Comparison of ENCODE assay signal across 12 cellular contexts in genomic region chr12:51322452-51322851, GRCh38. TPM values are rescaled to one million over a fixed set of nuclear protein-coding genes. Genes with fewer than 3 reads are reported as not detected.
DNase-seq lines count a peak whose midpoint lies in the region; ATAC-seq and TF ChIP-seq lines count a peak whose summit lies in the region.
"Had no signal": no experiment of that assay in that cellular context is flagged by ENCODE, and none has a peak within 500 bp of the region (broad histone marks: within the 10 kb centered on the region; RNA-seq: fewer than 3 reads in every experiment).

No MANE protein-coding gene starts in this region.

- no peaks in the 10 kb centered on the region for H3K27me3 Mint-ChIP-seq in activated CD8-positive, alpha-beta T cell treated with anti-CD3 and anti-CD28 coated beads, Interleukin-2, amount 10 ng/mL, durations not matched to agents 7 days and 5 days (ENCODE audit: low read depth)

- no peaks in the 10 kb centered on the region for H3K9me3 ChIP-seq in mononuclear cell (ENCODE audit: low read depth, low read length)
- no peaks in the 10 kb centered on the region for H3K9me3 ChIP-seq in upper lobe of left lung
- no peaks in the 10 kb centered on the region for H3K9me3 ChIP-seq in SJCRH30 (replicated peaks)
- H3K9me3 ChIP-seq: breast epithelium had no signal

- H3K36me3 ChIP-seq in upper lobe of left lung (no peaks in the 10 kb centered on the region), SJCRH30 (no peaks in the 10 kb centered on the region)
- H3K36me3 ChIP-seq: breast epithelium had no signal

- peaks cover 50% of the 10 kb centered on the region for H3K36me3 Mint-ChIP-seq in activated CD8-positive, alpha-beta T cell treated with anti-CD3 and anti-CD28 coated beads, Interleukin-2, amount 10 ng/mL, durations not matched to agents 7 days and 5 days (ENCODE audit: low read depth)

- peaks cover 97% of the 10 kb centered on the region for H3K4me1 ChIP-seq in mononuclear cell (ENCODE audit: insufficient read depth, low read length)
- peaks cover 26 to 70% (median 60%) of the 10 kb centered on the region in 4 donors for H3K4me1 ChIP-seq in upper lobe of left lung
- peaks cover 10% of the 10 kb centered on the region; the same call in 1 of the 2 replicates for H3K4me1 ChIP-seq in SJCRH30
- H3K4me1 ChIP-seq: breast epithelium had no signal

- H3K9me3 Mint-ChIP-seq in activated CD8-positive, alpha-beta T cell treated with anti-CD3 and anti-CD28 coated beads, Interleukin-2, amount 10 ng/mL, durations not matched to agents 7 days and 5 days (ENCODE audit: insufficient read depth): no peaks in the 10 kb centered on the region

- no peaks in the 10 kb centered on the region for H3K27me3 ChIP-seq in mononuclear cell (ENCODE audit: insufficient read depth, low read length)
- no peaks in the 10 kb centered on the region for H3K27me3 ChIP-seq in upper lobe of left lung
- no peaks in the 10 kb centered on the region for H3K27me3 ChIP-seq in SJCRH30
- H3K27me3 ChIP-seq: breast epithelium had no signal

- DNase-seq in stimulated activated CD4-positive, alpha-beta T cell treated with anti-CD3 and anti-CD28 coated beads, Interleukin-12 subunit alpha, Interleukin-12 subunit beta, amount 100 ng/mL, for 48 hours (ENCODE audit: low read depth in 2 of 3, low spot score in 1 of 3): peak; percentile 37 to 44 (median 44)
- no peak for DNase-seq in stimulated activated CD4-positive, alpha-beta T cell treated with anti-CD3 and anti-CD28 coated beads, Interleukin-4, amount 100 ng/mL, for 1 hour
- no peak for DNase-seq in activated CD8-positive, alpha-beta T cell treated with anti-CD3 and anti-CD28 coated beads, Interleukin-2, amount 10 ng/mL, durations not matched to agents 7 days and 5 days
- DNase-seq in upper lobe of left lung (no peak), SW 1271 (lab: John Stamatoyannopoulos, UW) (no peak), SJCRH30 (no peak), NCI-H748 treated with DMSO at 0.1 percent for 48 hours (lab: John Stamatoyannopoulos, UW) (no peak)
- DNase-seq: kidney glomerular epithelial cell had no signal

- TF ChIP-seq POLR2A in upper lobe of left lung (IDR thresholded peaks at IDR 0.05): no peak

- no peak for TF ChIP-seq CTCF in upper lobe of left lung (IDR thresholded peaks at IDR 0.05)

- H3K4me3 ChIP-seq in mononuclear cell (ENCODE audit: low read length) (peak overlapping the region; percentile 83), upper lobe of left lung (peak overlapping the region in 3 of 4 donors; percentile 38 to 55 (median 47)), SJCRH30 (no peak overlapping the region)

- ATAC-seq in activated CD8-positive, alpha-beta T cell treated with anti-CD3 and anti-CD28 coated beads, Interleukin-2, amount 10 ng/mL, durations not matched to agents 7 days and 5 days: no peak
- no peak for ATAC-seq in upper lobe of left lung (ENCODE audit: low FRiP score in 2 of 2)

- CTCF ChIA-PET in activated CD8-positive, alpha-beta T cell treated with anti-CD3 and anti-CD28 coated beads, Interleukin-2, amount 10 ng/mL, durations not matched to agents 7 days and 5 days (lab: Charles Lee): interaction anchor here (0.6 to 8.3 kb wide), 9 partner anchors 14 to 703 kb away, joined by 3 to 86 read pairs (median 3); partner anchors contain the start of genes POU6F1 and SMAGP

- POLR2A ChIA-PET in activated CD8-positive, alpha-beta T cell treated with anti-CD3 and anti-CD28 coated beads, Interleukin-2, amount 10 ng/mL, durations not matched to agents 7 days and 5 days (lab: Charles Lee): interaction anchor here (0.6 to 1.9 kb wide), 8 partner anchors 9 to 916 kb away, joined by 3 to 8 read pairs (median 4); partner anchors contain the start of gene DAZAP2

- H3K27ac ChIP-seq in upper lobe of left lung (peak overlapping the region; percentile 82 to 94 (median 90)), SJCRH30 (no peak overlapping the region)
- H3K27ac ChIP-seq: breast epithelium, RWPE1 had no signal

- H3K27ac Mint-ChIP-seq in activated CD8-positive, alpha-beta T cell treated with anti-CD3 and anti-CD28 coated beads, Interleukin-2, amount 10 ng/mL, durations not matched to agents 7 days and 5 days: peak overlapping the region; percentile 100

- peak overlapping the region; percentile 99 for H3K4me3 Mint-ChIP-seq in activated CD8-positive, alpha-beta T cell treated with anti-CD3 and anti-CD28 coated beads, Interleukin-2, amount 10 ng/mL, durations not matched to agents 7 days and 5 days

- H3K4me1 Mint-ChIP-seq in activated CD8-positive, alpha-beta T cell treated with anti-CD3 and anti-CD28 coated beads, Interleukin-2, amount 10 ng/mL, durations not matched to agents 7 days and 5 days (ENCODE audit: low read depth): peaks cover 81% of the 10 kb centered on the region

- WGBS in upper lobe of left lung, 2 donors: 65 to 66% methylated on average over 5 of the region's 5 CpGs

- no peak for TF ChIP-seq EP300 in upper lobe of left lung (IDR thresholded peaks at IDR 0.05)

RNA-seq across cellular contexts. Expression of gene BIN2, which starts 1.5 kb away (rescaled TPM):
- total RNA-seq in activated CD8-positive, alpha-beta T cell treated with anti-CD3 and anti-CD28 coated beads, Interleukin-2, amount 10 ng/mL, durations not matched to agents 7 days and 5 days: 100 to 1,000 TPM; 158 to 161 TPM
- total RNA-seq in mononuclear cell: 211 TPM
- total RNA-seq in upper lobe of left lung: 10 to 100 TPM; 16.5 to 54.5 (median 30.6) TPM
- not detected in 2 replicates for total RNA-seq in SJCRH30 (2014; rRNA removed; shearing (Covaris generic))
- total RNA-seq: pulmonary artery endothelial cell had no signal

RNA-seq across cellular contexts. Expression of gene CELA1, which starts 24.0 kb away (rescaled TPM):
- total RNA-seq in activated CD8-positive, alpha-beta T cell treated with anti-CD3 and anti-CD28 coated beads, Interleukin-2, amount 10 ng/mL, durations not matched to agents 7 days and 5 days: not detected
- total RNA-seq in mononuclear cell (not detected), upper lobe of left lung (not detected)
- total RNA-seq in SJCRH30 (2014; rRNA removed; shearing (Covaris generic)): not detected in 2 replicates
- total RNA-seq: breast epithelium, pulmonary artery endothelial cell had no signal

RNA-seq across cellular contexts. Expression of gene SMAGP, which starts 52.2 kb away (rescaled TPM):
- 1 to 10 TPM; 4.3 to 4.7 TPM for total RNA-seq in activated CD8-positive, alpha-beta T cell treated with anti-CD3 and anti-CD28 coated beads, Interleukin-2, amount 10 ng/mL, durations not matched to agents 7 days and 5 days
- total RNA-seq in mononuclear cell: 3.0 TPM
- 10 to 100 TPM; 25.1 to 58.2 (median 28.8) TPM for total RNA-seq in upper lobe of left lung
- total RNA-seq in SJCRH30 (2014; rRNA removed; shearing (Covaris generic)): 0.38 and 1.2 TPM in 2 replicates

Comparison
In these comparisons a context has a peak if more than half of its experiments do, and no peak if none do; other contexts are left out.
1. DNase-seq: peak in stimulated activated CD4-positive, alpha-beta T cell treated with anti-CD3 and anti-CD28 coated beads, Interleukin-12 subunit alpha, Interleukin-12 subunit beta, amount 100 ng/mL, for 48 hours (3 of 3); none in stimulated activated CD4-positive, alpha-beta T cell treated with anti-CD3 and anti-CD28 coated beads, Interleukin-4, amount 100 ng/mL, for 1 hour (single experiment), activated CD8-positive, alpha-beta T cell treated with anti-CD3 and anti-CD28 coated beads, Interleukin-2, amount 10 ng/mL, durations not matched to agents 7 days and 5 days (single experiment), upper lobe of left lung (0 of 2), SW 1271 (0 of 2), SJCRH30 (0 of 2) and NCI-H748 treated with DMSO at 0.1 percent for 48 hours (single experiment).
2. RNA of gene BIN2, which starts 1.5 kb away (total RNA-seq): 211 TPM in mononuclear cell (single experiment), 158 to 161 TPM in activated CD8-positive, alpha-beta T cell treated with anti-CD3 and anti-CD28 coated beads, Interleukin-2, amount 10 ng/mL, durations not matched to agents 7 days and 5 days and 16.5 to 54.5 TPM in upper lobe of left lung; not detected in SJCRH30; every median in the first group is over 10 times any median in the second.